Comparison of ENCODE assay signal across 8 cellular contexts in genomic region chr7:20238754-20239324, GRCh38. TPM values are rescaled to one million over a fixed set of nuclear protein-coding genes. Genes with fewer than 3 reads are reported as not detected.
DNase-seq lines count a peak whose midpoint lies in the region; ATAC-seq lines count a peak whose summit lies in the region.

No MANE protein-coding gene starts in this region.

- peak; percentile 87 for ATAC-seq in GM18907 (IDR thresholded peaks at IDR 0.05; ENCODE audit: unreplicated experiment)
- peak; percentile 66 for ATAC-seq in HG02610 (IDR thresholded peaks at IDR 0.05; ENCODE audit: unreplicated experiment)
- peak; percentile 92 to 95 for ATAC-seq in naive B cell (ENCODE audit: low read depth in 2 of 2)

- H3K36me3 Mint-ChIP-seq in naive B cell: no peaks in the 10 kb centered on the region

- DNase-seq in NAMALWA (ENCODE audit: low spot score): peak; percentile 47
- DNase-seq in naive B cell: peak; percentile 66
- DNase-seq in D341Med (ENCODE audit: low spot score): no peak
- no peak for DNase-seq in UCSD-AML1 (lab: John Stamatoyannopoulos, UW; ENCODE audit: unreplicated experiment)
- no peak for DNase-seq in NCI-H345 (lab: John Stamatoyannopoulos, UW)
- no peak for DNase-seq in activated CD8-positive, alpha-beta memory T cell treated with anti-CD3 and anti-CD28 coated beads, Interleukin-2, amount 50 U/mL, for 48 hours

- peaks cover 0 to 1% (median 0%) of the 10 kb centered on the region in 7 donors for H3K9me3 Mint-ChIP-seq in naive B cell

- peak overlapping the region in 6 of 8 donors; percentile 10 to 69 (median 48) for H3K4me3 Mint-ChIP-seq in naive B cell

- peaks cover 22 to 28% (median 27%) of the 10 kb centered on the region in 3 donors for H3K4me1 Mint-ChIP-seq in naive B cell

- H3K27me3 Mint-ChIP-seq in naive B cell: no peaks in the 10 kb centered on the region

- peak overlapping the region; percentile 85 to 97 (median 95) for H3K27ac Mint-ChIP-seq in naive B cell

RNA-seq across cellular contexts. Expression of gene MACC1, which starts 21.7 kb away (rescaled TPM):
- 1 to 10 TPM in 3 of 6 donors, under 1 TPM in 3; 0.06 to 1.9 (median 0.89) TPM for polyA plus RNA-seq in naive B cell (ENCODE audit: low read depth in 6 of 6)

Comparison
In these comparisons a context has a peak if more than half of its experiments do, and no peak if none do; other contexts are left out.
1. DNase-seq: peak in NAMALWA (single experiment) and naive B cell (single experiment); none in D341Med (single experiment), UCSD-AML1 (single experiment), NCI-H345 (single experiment) and activated CD8-positive, alpha-beta memory T cell treated with anti-CD3 and anti-CD28 coated beads, Interleukin-2, amount 50 U/mL, for 48 hours (single experiment).
2. Peak in every context shown above with its lines, with median percentiles within 50 percentile points of each other: ATAC-seq.